8 cellular contexts compared by ENCODE assay signal in genomic region chr1:111619635-111620411, GRCh38. TPM values are rescaled to one million over a fixed set of nuclear protein-coding genes. Genes with fewer than 3 reads are reported as not detected.
A peak's percentile ranks its signal among the peaks of the same experiment; 100 is the strongest.
DNase-seq lines count a peak whose midpoint lies in the region; ATAC-seq and TF ChIP-seq lines count a peak whose summit lies in the region.

Gene RAP1A (plus strand): TSS chr1:111619789. CDS start chr1:111691361, 71,572 bp downstream.

- DNase-seq in AG10803 (ENCODE audit: low read depth) (peak; percentile 90), GM19238 (ENCODE audit: insufficient read length, low spot score) (peak; percentile 79), NCI-H526 treated with DMSO at 0.1 percent for 48 hours (lab: John Stamatoyannopoulos, UW) (peak; percentile 93), coronary artery (ENCODE audit: low spot score) (peak; percentile 96), left colon (peak; percentile 93 to 98)
- DNase-seq in activated CD4-positive, alpha-beta T cell treated with anti-CD3 and anti-CD28 coated beads, Interleukin-2, amount 50 U/mL, for 1 hour = peak; percentile 95
- peak; percentile 85 to 97 (median 94) for DNase-seq in stimulated activated CD4-positive, alpha-beta T cell treated with anti-CD3 and anti-CD28 coated beads, Interleukin-1b, Interleukin-23, amount 100 ng/mL, for 24 hours (ENCODE audit: low read depth in 4 of 4, low spot score in 1 of 4)

- H3K4me3 ChIP-seq in AG10803 (ENCODE audit: low read length) (peak within 1 kb of the TSS; percentile 88), coronary artery (peak within 1 kb of the TSS; percentile 75)

- intact Hi-C loops in left colon (cut with DNase I, micrococcal nuclease) = no loop called here

- H3K27ac ChIP-seq in coronary artery = peak within 1 kb of the TSS; percentile 95 to 98

- TF ChIP-seq CTCF in AG10803 (conservative IDR thresholded peaks at IDR 0.05; ENCODE audit: low read length) = no peak
- no peak for TF ChIP-seq CTCF in coronary artery (IDR thresholded peaks at IDR 0.05)

- ATAC-seq in HG03460 (IDR thresholded peaks at IDR 0.05; ENCODE audit: unreplicated experiment) (peak; percentile 50), left colon (peak; percentile 94)

RNA-seq across cellular contexts. Expression of gene RAP1A, which starts in this region (rescaled TPM):
- total RNA-seq in left colon = 100 to 1,000 TPM in 1 of 2 donors, 10 to 100 TPM in 1; 82.3 to 113 TPM

Comparison
In these comparisons a context has a peak if more than half of its experiments do, and no peak if none do; other contexts are left out.
1. Peak in every context shown above with its lines: DNase-seq, ATAC-seq, H3K4me3 ChIP-seq and H3K27ac ChIP-seq.